ENCODE assay signal across 14 cellular contexts in the genomic region with DNA sequence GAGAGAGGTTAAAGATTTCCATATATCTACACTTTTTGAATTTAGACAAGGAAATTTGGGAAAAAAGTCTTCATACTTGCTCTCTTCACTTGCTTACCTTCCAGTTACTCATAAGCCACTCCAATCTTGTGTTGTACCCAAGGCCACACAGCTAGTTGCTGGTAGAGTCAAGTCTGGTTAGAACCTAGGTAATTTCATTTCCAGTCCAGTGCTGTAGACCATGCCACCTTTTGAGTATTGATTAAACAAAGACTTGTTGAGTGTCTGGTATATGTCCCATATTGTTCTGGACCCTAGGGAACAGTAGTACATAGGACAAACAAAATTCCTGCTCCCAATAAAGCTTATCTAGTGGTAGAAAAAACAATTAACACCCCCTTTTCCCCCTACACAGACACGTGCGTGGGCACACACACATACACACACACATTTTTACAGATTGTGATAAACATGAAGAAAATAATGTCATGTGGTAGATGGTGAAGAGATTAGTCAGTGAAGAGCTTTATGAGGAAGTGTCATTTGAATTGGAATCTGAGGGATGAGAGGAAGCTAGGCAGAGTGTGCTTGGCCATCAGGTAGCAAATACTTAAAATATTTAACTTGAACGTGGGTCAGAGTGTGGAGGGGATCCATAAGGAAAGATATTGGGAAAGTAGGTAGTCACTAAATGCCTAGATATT. TPM values are rescaled to one million over a fixed set of nuclear protein-coding genes. Genes with fewer than 3 reads are reported as not detected.
DNase-seq lines count a peak whose midpoint lies in the region; ATAC-seq lines count a peak whose summit lies in the region.
"Had no signal": no experiment of that assay in that cellular context is flagged by ENCODE, and none has a peak within 500 bp of the region (broad histone marks: within the 10 kb centered on the region; RNA-seq: fewer than 3 reads in every experiment).

No MANE protein-coding gene starts in this region.

- peaks cover 7% of the 10 kb centered on the region for H3K4me1 ChIP-seq in right cardiac atrium (ENCODE audit: control insufficient read depth, insufficient read depth, low read length)

- peak overlapping the region; percentile 6 for H3K4me3 Mint-ChIP-seq in stimulated activated naive CD8-positive, alpha-beta T cell treated with anti-CD3 and anti-CD28 coated beads, Interleukin-15, Interleukin-2, amounts not matched to agents 100 ng/mL and 50 ng/mL, for 24 hours
- peak overlapping the region; percentile 89 for H3K4me3 Mint-ChIP-seq in central memory CD8-positive, alpha-beta T cell

- H3K4me3 ChIP-seq in right cardiac atrium (ENCODE audit: low read length): no peak overlapping the region
- H3K4me3 ChIP-seq: tibial artery had no signal

- DNase-seq in stimulated activated naive CD8-positive, alpha-beta T cell treated with anti-CD3 and anti-CD28 coated beads, Interleukin-15, Interleukin-2, amounts not matched to agents 100 U/mL and 50 U/mL, for 24 hours: no peak
- peak; percentile 11 for DNase-seq in SKM-1 (lab: John Stamatoyannopoulos, UW; ENCODE audit: unreplicated experiment)
- DNase-seq in central memory CD8-positive, alpha-beta T cell (ENCODE audit: low spot score in 2 of 2): peak in 1 of 2 donors; percentile 21
- DNase-seq in left colon: no peak
- no peak for DNase-seq in right cardiac atrium
- DNase-seq in stimulated activated naive CD4-positive, alpha-beta T cell treated with Interleukin-2 at 50 U/mL for 16 hours (lab: John Stamatoyannopoulos, UW): no peak
- DNase-seq in NCI-H526 (lab: John Stamatoyannopoulos, UW): no peak
- DNase-seq: activated CD4-positive, alpha-beta T cell treated with anti-CD3 and anti-CD28 coated beads for 1 hour; activated effector memory CD4-positive, alpha-beta T cell treated with anti-CD3 and anti-CD28 coated beads, Interleukin-2, amount 50 U/mL, for 16 hours; NCI-H2081; NCI-H748 treated with DMSO at 0.1 percent for 48 hours; tibial artery had no signal

- no peak for ATAC-seq in stimulated activated naive CD8-positive, alpha-beta T cell treated with anti-CD3 and anti-CD28 coated beads, Interleukin-15, Interleukin-2, amounts not matched to agents 100 U/mL and 50 U/mL, for 24 hours
- ATAC-seq in central memory CD8-positive, alpha-beta T cell (replicated peaks; ENCODE audit: extremely low read depth, poor library complexity, severe bottlenecking): peak; percentile 57
- ATAC-seq in left colon (no peak), right cardiac atrium (no peak)

- H3K27me3 Mint-ChIP-seq in stimulated activated naive CD8-positive, alpha-beta T cell treated with anti-CD3 and anti-CD28 coated beads, Interleukin-15, Interleukin-2, amounts not matched to agents 100 ng/mL and 50 ng/mL, for 24 hours: no peaks in the 10 kb centered on the region
- no peaks in the 10 kb centered on the region for H3K27me3 Mint-ChIP-seq in central memory CD8-positive, alpha-beta T cell
- H3K27me3 Mint-ChIP-seq: progenitor cell of endocrine pancreas had no signal

- H3K36me3 Mint-ChIP-seq in stimulated activated naive CD8-positive, alpha-beta T cell treated with anti-CD3 and anti-CD28 coated beads, Interleukin-15, Interleukin-2, amounts not matched to agents 100 ng/mL and 50 ng/mL, for 24 hours (ENCODE audit: low read depth): peaks cover 24% of the 10 kb centered on the region
- H3K36me3 Mint-ChIP-seq in central memory CD8-positive, alpha-beta T cell (ENCODE audit: insufficient read depth): peaks cover 17% of the 10 kb centered on the region

- no peaks in the 10 kb centered on the region for H3K27me3 ChIP-seq in right cardiac atrium (ENCODE audit: control insufficient read depth, insufficient read depth)
- H3K27me3 ChIP-seq: tibial artery had no signal

- WGBS in right cardiac atrium: 57% methylated on average over 3 of the region's 3 CpGs

- intact Hi-C loops in left colon (cut with DNase I, micrococcal nuclease) (no loop called here), right cardiac atrium (cut with DNase I) (no loop called here)

- H3K27ac ChIP-seq in right cardiac atrium (ENCODE audit: low read length): no peak overlapping the region
- H3K27ac ChIP-seq: tibial artery had no signal

- no peaks in the 10 kb centered on the region for H3K9me3 Mint-ChIP-seq in stimulated activated naive CD8-positive, alpha-beta T cell treated with anti-CD3 and anti-CD28 coated beads, Interleukin-15, Interleukin-2, amounts not matched to agents 100 ng/mL and 50 ng/mL, for 24 hours
- H3K9me3 Mint-ChIP-seq in central memory CD8-positive, alpha-beta T cell: no peaks in the 10 kb centered on the region

- peaks cover 74% of the 10 kb centered on the region for H3K4me1 Mint-ChIP-seq in stimulated activated naive CD8-positive, alpha-beta T cell treated with anti-CD3 and anti-CD28 coated beads, Interleukin-15, Interleukin-2, amounts not matched to agents 100 ng/mL and 50 ng/mL, for 24 hours (ENCODE audit: low read depth)
- H3K4me1 Mint-ChIP-seq in central memory CD8-positive, alpha-beta T cell: peaks cover 77% of the 10 kb centered on the region

- H3K9me3 ChIP-seq in right cardiac atrium (ENCODE audit: control insufficient read depth, low read length): no peaks in the 10 kb centered on the region
- H3K9me3 ChIP-seq: tibial artery had no signal

- peak overlapping the region; percentile 22 for H3K27ac Mint-ChIP-seq in stimulated activated naive CD8-positive, alpha-beta T cell treated with anti-CD3 and anti-CD28 coated beads, Interleukin-15, Interleukin-2, amounts not matched to agents 100 ng/mL and 50 ng/mL, for 24 hours
- peak overlapping the region; percentile 76 for H3K27ac Mint-ChIP-seq in central memory CD8-positive, alpha-beta T cell (ENCODE audit: low read depth)
- H3K27ac Mint-ChIP-seq: progenitor cell of endocrine pancreas had no signal

RNA-seq across cellular contexts. Expression of a gene that starts 2.1 kb away (rescaled TPM):
- total RNA-seq in left colon: 10 to 100 TPM; 24.3 to 36.0 TPM
- total RNA-seq in right cardiac atrium: 10 to 100 TPM; 25.8 to 45.4 (median 32.2) TPM
- 136 TPM for polyA plus RNA-seq in right cardiac atrium
